Comparison of ENCODE assay signal across 1 cellular context in the genomic region with DNA sequence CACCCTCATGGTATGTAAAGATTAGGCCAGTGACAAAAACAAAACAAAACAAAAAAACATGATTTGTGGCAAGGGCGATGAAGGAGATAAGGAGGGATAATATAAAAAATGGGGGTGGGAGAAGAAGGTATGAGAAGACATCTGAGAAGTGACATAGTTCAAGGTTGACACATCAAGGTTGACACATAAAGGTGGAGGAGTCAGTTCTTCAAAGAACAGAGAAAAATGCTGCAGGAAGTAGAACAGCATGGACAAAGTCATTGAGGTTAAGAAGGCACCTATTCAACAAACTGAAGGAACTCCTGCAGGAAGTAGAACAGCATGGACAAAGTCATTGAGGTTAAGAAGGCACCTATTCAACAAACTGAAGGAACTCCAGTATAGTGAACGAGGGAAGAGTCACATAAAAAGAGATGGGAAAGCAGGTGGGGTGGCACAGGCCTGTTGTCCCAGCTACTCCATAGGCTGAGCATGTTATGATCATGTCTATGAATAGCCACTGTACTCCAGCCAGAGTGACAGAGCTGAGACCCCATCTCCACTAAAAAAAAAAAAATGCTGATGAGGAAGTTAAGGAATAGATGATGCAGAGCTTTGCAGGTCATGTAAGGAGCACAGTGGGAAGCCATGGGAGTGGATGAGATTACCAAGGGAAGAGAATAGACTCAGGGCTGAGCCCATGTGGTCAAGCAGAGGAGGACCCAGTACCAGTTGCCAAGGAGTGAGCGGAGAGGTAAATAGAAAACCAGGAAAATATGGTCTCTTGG.
TF ChIP-seq lines count a peak whose summit lies in the region.

No MANE protein-coding gene starts in this region.

TF ChIP-seq in K562, 482 proteins besides CTCF, POLR2A, EP300 and RAD21:
- TF ChIP-seq C11orf30 (IDR thresholded peaks at IDR 0.05; ENCODE audit: low read depth) (peak; percentile 54), MAFG (tag; conservative IDR thresholded peaks at IDR 0.05) (0 out of 2 replicates have a peak, but pooled peaks have one; percentile 9), ZNF316 (IDR thresholded peaks at IDR 0.05) (peak; percentile 83), POU5F1 (IDR thresholded peaks at IDR 0.05; ENCODE audit: borderline replicate concordance, low read depth, low read length, partially characterized antibody) (no peak), MEIS2 (IDR thresholded peaks at IDR 0.05; ENCODE audit: partially characterized antibody) (peak; percentile 3), HNRNPLL (IDR thresholded peaks at IDR 0.05; ENCODE audit: low read depth, low read length, poor library complexity, severe bottlenecking) (no peak), FOXP1 (CRISPR knock-in tag; IDR thresholded peaks at IDR 0.05) (no peak), ZNF384 (IDR thresholded peaks at IDR 0.05; ENCODE audit: low read depth, low read length) (no peak)
TF ChIP-seq in K562: peak in this region for 4.
